ENCODE assay signal across 9 cellular contexts in the genomic region with DNA sequence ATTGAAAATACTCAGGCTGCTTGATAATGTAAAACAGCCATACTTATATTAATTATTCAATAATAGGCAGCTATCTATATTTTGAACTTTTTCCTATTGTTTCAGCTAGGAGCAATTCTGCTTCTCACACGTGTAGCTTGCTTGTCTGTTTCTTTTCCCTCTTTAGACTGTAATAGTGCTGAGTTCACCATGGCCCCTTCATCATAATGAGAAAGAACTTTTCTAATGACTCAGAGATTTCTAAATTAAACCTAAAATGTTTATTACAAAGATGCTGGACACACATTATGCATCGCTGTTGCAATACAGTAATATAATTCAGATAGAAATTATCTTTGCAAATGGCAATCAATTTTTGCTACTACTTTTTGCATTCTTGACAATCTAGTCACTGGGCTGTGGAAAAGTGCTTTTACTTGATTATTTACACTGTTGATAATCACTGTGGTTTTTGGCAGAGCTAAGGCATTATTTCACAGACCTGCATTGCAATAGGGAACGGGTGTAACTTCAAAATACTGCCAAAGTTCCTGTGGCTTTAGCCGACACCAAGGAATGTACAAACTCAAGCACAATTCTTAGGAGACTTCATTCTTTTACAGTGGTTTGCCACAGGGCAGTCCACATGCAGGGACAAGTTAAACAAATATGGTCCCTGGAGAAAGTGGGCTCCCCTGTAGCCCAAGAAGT.
DNase-seq lines count a peak whose midpoint lies in the region; ATAC-seq, FAIRE-seq and TF ChIP-seq lines count a peak whose summit lies in the region.
"Had no signal": no experiment of that assay in that cellular context is flagged by ENCODE, and none has a peak within 500 bp of the region (broad histone marks: within the 10 kb centered on the region; RNA-seq: fewer than 3 reads in every experiment).

No MANE protein-coding gene starts in this region.

- H3K36me3 ChIP-seq in transverse colon, result no peaks in the 10 kb centered on the region

- H3K4me1 ChIP-seq in transverse colon, result peaks cover 10 to 37% (median 17%) of the 10 kb centered on the region in 4 donors

- TF ChIP-seq EP300 in transverse colon (IDR thresholded peaks at IDR 0.05; ENCODE audit: low read depth), result no peak

- peaks cover 7% of the 10 kb centered on the region for H3K36me3 Mint-ChIP-seq in MCF 10A (ENCODE audit: insufficient read depth, unreplicated experiment)
- no peaks in the 10 kb centered on the region for H3K36me3 Mint-ChIP-seq in stimulated activated memory B cell treated with anti-CD40 and anti-IgM and Interleukin-4, amounts not matched to agents 10 μg/mL and 1 μg/mL and 100 μg/mL, for 72 hours

- H3K4me1 Mint-ChIP-seq in MCF 10A (ENCODE audit: insufficient read depth, unreplicated experiment), result peaks cover 23% of the 10 kb centered on the region
- H3K4me1 Mint-ChIP-seq in stimulated activated memory B cell treated with anti-CD40 and anti-IgM and Interleukin-4, amounts not matched to agents 10 μg/mL and 1 μg/mL and 100 μg/mL, for 72 hours, result no peaks in the 10 kb centered on the region
- H3K4me1 Mint-ChIP-seq: activated B cell treated with CpG ODN at 0.5 μM for 24 hours had no signal

- in situ Hi-C loops in transverse colon (cut with MboI; ENCODE audit: low pct_ligation_motif_present in 1 of 4, low pct_unique_long_range_greater_than_20kb in 1 of 4, low sequenced_read_pairs in 3 of 4), result no loop called here

- no peak overlapping the region for H3K4me3 ChIP-seq in transverse colon

- no peaks in the 10 kb centered on the region for H3K9me3 Mint-ChIP-seq in MCF 10A (ENCODE audit: unreplicated experiment)
- no peaks in the 10 kb centered on the region for H3K9me3 Mint-ChIP-seq in stimulated activated memory B cell treated with anti-CD40 and anti-IgM and Interleukin-4, amounts not matched to agents 10 μg/mL and 1 μg/mL and 100 μg/mL, for 72 hours
- H3K9me3 Mint-ChIP-seq: activated B cell treated with CpG ODN at 0.5 μM for 24 hours had no signal

- 30 to 38% methylated on average over 3 to 4 of the region's 4 CpGs for WGBS in transverse colon (ENCODE audit: low coverage in 1 of 2), 2 donors

- no TSS peak for BruUV-seq in MCF 10A (replicated peaks; lab: Mats Ljungman, UMichigan)

- POLR2A ChIA-PET in MCF 10A (lab: Yijun Ruan, JAX), result interaction anchor here (0.6 to 2.8 kb wide), 24 partner anchors 18 to 848 kb away, joined by 3 to 32 read pairs (median 4); a partner anchor contains a TSS
- POLR2A ChIA-PET in GM10248 (lab: Yijun Ruan, JAX), result no interaction called here

- no peak for FAIRE-seq in HTR-8/SVneo (lab: Jason Lieb, UNC)

- no peak for TF ChIP-seq CTCF in MCF 10A (IDR thresholded peaks at IDR 0.05; ENCODE audit: unreplicated experiment)
- no peak for TF ChIP-seq CTCF in transverse colon (IDR thresholded peaks at IDR 0.05)
- TF ChIP-seq CTCF in GM10248 (IDR thresholded peaks at IDR 0.05; ENCODE audit: control extremely low read depth, extremely low read depth, low read depth, missing control alignments), result no peak

- intact Hi-C loops in MCF 10A (cut with micrococcal nuclease) (loop anchor here (1.0 to 10.0 kb wide), 8 partner anchors 20 to 428 kb away; no protein-coding TSS in a partner anchor), left colon (cut with DNase I, micrococcal nuclease) (no loop called here), transverse colon (cut with DNase I; ENCODE audit: low total_unique reads) (no loop called here)

- peak overlapping the region; percentile 67 to 80 (median 69) for H3K27ac ChIP-seq in transverse colon

- no peaks in the 10 kb centered on the region for H3K9me3 ChIP-seq in transverse colon

- DNase-seq in HTR-8/SVneo (ENCODE audit: insufficient read length, low spot score), result peak; percentile 72
- DNase-seq in MCF 10A (ENCODE audit: unreplicated experiment), result peak; percentile 98
- DNase-seq in left colon, result no peak
- no peak for DNase-seq in transverse colon
- DNase-seq in GM10248 (ENCODE audit: extremely low spot score), result no peak
- no peak for DNase-seq in NCI-H774 (lab: John Stamatoyannopoulos, UW)
- DNase-seq: activated B cell treated with CpG ODN at 0.5 μM for 24 hours had no signal

- H3K4me3 Mint-ChIP-seq in MCF 10A (ENCODE audit: unreplicated experiment), result peak overlapping the region; percentile 19
- H3K4me3 Mint-ChIP-seq in stimulated activated memory B cell treated with anti-CD40 and anti-IgM and Interleukin-4, amounts not matched to agents 10 μg/mL and 1 μg/mL and 100 μg/mL, for 72 hours, result no peak overlapping the region
- H3K4me3 Mint-ChIP-seq: activated B cell treated with CpG ODN at 0.5 μM for 24 hours had no signal

- CTCF ChIA-PET in MCF 10A (lab: Yijun Ruan, JAX), result interaction anchor here (0.6 to 1.3 kb wide), 6 partner anchors 10 to 836 kb away, joined by 3 to 5 read pairs (median 3); no protein-coding TSS in a partner anchor
- CTCF ChIA-PET in GM10248 (lab: Yijun Ruan, JAX), result interaction anchor here (0.6 kb wide), 1 partner anchor 14 kb away, joined by 3 read pairs; no protein-coding TSS in a partner anchor

- H3K27ac Mint-ChIP-seq in MCF 10A (ENCODE audit: low read depth, unreplicated experiment), result peak overlapping the region; percentile 92
- H3K27ac Mint-ChIP-seq in stimulated activated memory B cell treated with anti-CD40 and anti-IgM and Interleukin-4, amounts not matched to agents 10 μg/mL and 1 μg/mL and 100 μg/mL, for 72 hours, result no peak overlapping the region
- H3K27ac Mint-ChIP-seq: activated B cell treated with CpG ODN at 0.5 μM for 24 hours had no signal

- TF ChIP-seq POLR2A in transverse colon (IDR thresholded peaks at IDR 0.05), result no peak

- no peaks in the 10 kb centered on the region for H3K27me3 ChIP-seq in transverse colon

- peak; percentile 34 for ATAC-seq in left colon
- no peak for ATAC-seq in GM21619 (IDR thresholded peaks at IDR 0.05; ENCODE audit: unreplicated experiment)
- no peak for ATAC-seq in stimulated activated memory B cell treated with anti-CD40 and anti-IgM and Interleukin-4, amounts not matched to agents 10 μg/mL and 1 μg/mL and 100 μg/mL, for 72 hours

- no peaks in the 10 kb centered on the region for H3K27me3 Mint-ChIP-seq in MCF 10A (ENCODE audit: insufficient read depth, unreplicated experiment)
- no peaks in the 10 kb centered on the region for H3K27me3 Mint-ChIP-seq in stimulated activated memory B cell treated with anti-CD40 and anti-IgM and Interleukin-4, amounts not matched to agents 10 μg/mL and 1 μg/mL and 100 μg/mL, for 72 hours
- H3K27me3 Mint-ChIP-seq: activated B cell treated with CpG ODN at 0.5 μM for 24 hours had no signal

Comparison
In these comparisons a context has a peak if more than half of its experiments do, and no peak if none do; other contexts are left out.
1. DNase-seq: peak in HTR-8/SVneo (single experiment) and MCF 10A (single experiment); none in left colon (0 of 2), transverse colon (single experiment), GM10248 (single experiment) and NCI-H774 (single experiment).